1 cellular context compared by ENCODE assay signal in the genomic region with DNA sequence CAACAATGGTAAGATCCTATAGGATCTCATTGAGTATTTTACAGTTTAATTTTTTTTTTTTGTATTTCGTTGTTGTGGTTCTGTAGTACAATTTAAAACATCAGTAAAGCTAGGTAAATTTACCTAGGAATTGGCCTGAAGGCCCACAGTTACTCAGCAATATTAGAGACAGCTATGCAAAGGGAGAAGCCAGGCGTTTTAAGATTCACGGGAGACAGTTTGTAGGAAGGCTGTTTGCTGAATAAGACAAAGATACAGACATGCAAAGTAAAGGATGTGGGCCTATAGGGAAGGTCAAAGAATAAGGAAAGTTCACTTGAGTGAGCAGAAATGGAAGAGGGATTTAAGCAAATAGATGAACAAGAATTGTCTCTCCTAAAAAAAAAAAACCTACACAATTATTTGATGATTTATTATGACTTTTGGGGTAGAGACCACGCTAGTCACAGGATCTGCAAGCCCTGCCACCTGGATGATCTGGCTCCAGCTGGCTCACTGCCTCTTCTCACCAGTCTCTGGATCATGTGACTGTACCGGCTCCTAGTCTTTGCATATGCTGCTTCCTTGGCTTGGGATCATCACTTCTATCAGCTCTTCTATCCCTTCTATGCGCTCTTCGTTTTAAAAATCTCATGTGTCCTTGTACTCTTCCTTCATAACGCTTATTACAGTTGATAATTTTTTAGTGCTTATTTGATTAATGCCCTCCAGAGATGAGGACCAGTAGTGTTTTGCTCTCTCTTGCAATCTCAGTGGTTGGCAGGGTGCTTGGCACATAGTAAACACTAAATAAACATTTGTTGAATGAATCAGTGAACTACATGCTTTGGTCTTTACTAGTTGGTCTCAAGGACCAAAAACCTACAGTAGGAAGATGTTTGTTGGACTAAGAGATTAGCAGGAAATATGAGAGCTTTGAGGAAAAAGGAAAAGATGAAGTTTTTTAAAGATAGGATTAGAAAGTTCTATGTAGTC.
TF ChIP-seq lines count a peak whose summit lies in the region.

No MANE protein-coding gene starts in this region.

TF ChIP-seq in SK-N-SH, 30 proteins besides CTCF, POLR2A, EP300 and RAD21 (continued from another document):
- TF ChIP-seq, protein P1, sequence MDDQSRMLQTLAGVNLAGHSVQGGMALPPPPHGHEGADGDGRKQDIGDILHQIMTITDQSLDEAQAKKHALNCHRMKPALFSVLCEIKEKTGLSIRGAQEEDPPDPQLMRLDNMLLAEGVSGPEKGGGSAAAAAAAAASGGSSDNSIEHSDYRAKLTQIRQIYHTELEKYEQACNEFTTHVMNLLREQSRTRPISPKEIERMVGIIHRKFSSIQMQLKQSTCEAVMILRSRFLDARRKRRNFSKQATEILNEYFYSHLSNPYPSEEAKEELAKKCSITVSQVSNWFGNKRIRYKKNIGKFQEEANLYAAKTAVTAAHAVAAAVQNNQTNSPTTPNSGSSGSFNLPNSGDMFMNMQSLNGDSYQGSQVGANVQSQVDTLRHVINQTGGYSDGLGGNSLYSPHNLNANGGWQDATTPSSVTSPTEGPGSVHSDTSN (IDR thresholded peaks at IDR 0.05) = no peak
